Comparison of ENCODE assay signal across 15 cellular contexts in genomic region chr1:10178602-10179407, GRCh38. TPM values are rescaled to one million over a fixed set of nuclear protein-coding genes. Genes with fewer than 3 reads are reported as not detected.
DNase-seq lines count a peak whose midpoint lies in the region; ATAC-seq and TF ChIP-seq lines count a peak whose summit lies in the region.
"Had no signal": no experiment of that assay in that cellular context is flagged by ENCODE, and none has a peak within 500 bp of the region (broad histone marks: within the 10 kb centered on the region; RNA-seq: fewer than 3 reads in every experiment).

No MANE protein-coding gene starts in this region.

- H3K4me3 ChIP-seq in cardiac muscle cell: no peak overlapping the region
- no peak overlapping the region for H3K4me3 ChIP-seq in hepatocyte
- H3K4me3 ChIP-seq: BLaER1 had no signal

- intact Hi-C loops in cardiac septum (cut with DNase I): no loop called here

- TF ChIP-seq CTCF in cardiac muscle cell (IDR thresholded peaks at IDR 0.05; ENCODE audit: low read depth, low read length) (no peak), hepatocyte (IDR thresholded peaks at IDR 0.05; ENCODE audit: poor library complexity) (no peak), neural crest cell (conservative IDR thresholded peaks at IDR 0.05) (no peak)

- H3K9me3 ChIP-seq in cardiac muscle cell (ENCODE audit: low read depth) (no peaks in the 10 kb centered on the region), hepatocyte (ENCODE audit: low read depth) (no peaks in the 10 kb centered on the region)

- peaks cover 6% of the 10 kb centered on the region for H3K9me3 Mint-ChIP-seq in neural crest cell

- peaks cover 51% of the 10 kb centered on the region for H3K4me1 Mint-ChIP-seq in neural crest cell

- H3K79me2 ChIP-seq in hepatocyte: no peaks in the 10 kb centered on the region

- DNase-seq in cardiac muscle cell (ENCODE audit: low read depth in 1 of 2, low spot score in 1 of 2) (no peak), cardiac septum (ENCODE audit: low spot score) (no peak), hepatocyte (ENCODE audit: low spot score) (no peak), neural crest cell (ENCODE audit: low read depth, low spot score) (peak; percentile 43), GM19240 (ENCODE audit: insufficient read length, low spot score) (no peak), NCI-H446 (lab: John Stamatoyannopoulos, UW) (no peak)
- DNase-seq in activated CD8-positive, alpha-beta memory T cell treated with anti-CD3 and anti-CD28 coated beads for 24 hours: no peak
- DNase-seq: activated CD4-positive, alpha-beta T cell treated with anti-CD3 and anti-CD28 coated beads, Interleukin-2, amount 50 U/mL, for 4 hours; activated naive CD4-positive, alpha-beta T cell treated with anti-CD3 and anti-CD28 coated beads for 36 hours; left colon; NCI-H1105 treated with DMSO at 0.1 percent for 48 hours; SW 1271 had no signal

- H3K4me1 ChIP-seq in cardiac muscle cell (ENCODE audit: low read depth) (peaks cover 7% of the 10 kb centered on the region), hepatocyte (ENCODE audit: insufficient read depth) (peaks cover 4% of the 10 kb centered on the region)
- H3K4me1 ChIP-seq: BLaER1 had no signal

- 71% methylated on average over 22 of the region's 22 CpGs for WGBS in hepatocyte (ENCODE audit: low lambda C conversion rate, missing lambda C conversion rate)

- H3K27me3 Mint-ChIP-seq in neural crest cell (ENCODE audit: low read depth): no peaks in the 10 kb centered on the region

- H2AFZ ChIP-seq in hepatocyte: no peak overlapping the region

- peaks cover 19% of the 10 kb centered on the region for H3K36me3 Mint-ChIP-seq in neural crest cell (ENCODE audit: low read depth)

- H3K4me2 ChIP-seq in hepatocyte: peak overlapping the region; percentile 8
- H3K4me2 ChIP-seq: BLaER1 had no signal

- ATAC-seq in HG03135 (IDR thresholded peaks at IDR 0.05; ENCODE audit: unreplicated experiment): no peak
- ATAC-seq: HCT116, left colon had no signal

- H3K36me3 ChIP-seq in cardiac muscle cell (peaks cover 12% of the 10 kb centered on the region), hepatocyte (replicated peaks; ENCODE audit: insufficient read depth, low read depth) (no peaks in the 10 kb centered on the region)

- peak overlapping the region; percentile 75 for H3K27ac ChIP-seq in cardiac muscle cell
- H3K27ac ChIP-seq in hepatocyte: peak overlapping the region; percentile 67
- H3K27ac ChIP-seq: BLaER1 had no signal

- H3K4me3 Mint-ChIP-seq in neural crest cell: peak overlapping the region; percentile 66
- H3K4me3 Mint-ChIP-seq: activated naive CD4-positive, alpha-beta T cell treated with anti-CD3 and anti-CD28 coated beads for 36 hours had no signal

- H3K27me3 ChIP-seq in cardiac muscle cell: no peaks in the 10 kb centered on the region
- H3K27me3 ChIP-seq in hepatocyte: no peaks in the 10 kb centered on the region
- H3K27me3 ChIP-seq: BLaER1 had no signal

- H3K9me2 ChIP-seq in hepatocyte (replicated peaks; ENCODE audit: insufficient read depth): no peaks in the 10 kb centered on the region

- peak overlapping the region; percentile 98 for H3K27ac Mint-ChIP-seq in neural crest cell (ENCODE audit: unreplicated experiment)
- H3K27ac Mint-ChIP-seq: activated naive CD4-positive, alpha-beta T cell treated with anti-CD3 and anti-CD28 coated beads for 36 hours had no signal

- no peaks in the 10 kb centered on the region for H4K20me1 ChIP-seq in hepatocyte (ENCODE audit: insufficient read depth, poor library complexity, severe bottlenecking)
- H4K20me1 ChIP-seq: BLaER1 had no signal

RNA-seq across cellular contexts. Expression of gene KIF1B, which starts 31.6 kb away (rescaled TPM):
- total RNA-seq in cardiac muscle cell (29.3 and 56.2 TPM in 2 replicates), cardiac septum (93.6 TPM), hepatocyte (32.7 and 37.0 TPM in 2 replicates), neural crest cell (113 and 116 TPM in 2 replicates)
- polyA plus RNA-seq in cardiac muscle cell (22.2 and 40.9 TPM in 2 replicates), hepatocyte (14.6 and 15.4 TPM in 2 replicates)
